24 cellular contexts compared by ENCODE assay signal in genomic region chr10:131196176-131196885, GRCh38.
DNase-seq lines count a peak whose midpoint lies in the region; ATAC-seq and TF ChIP-seq lines count a peak whose summit lies in the region.
"Had no signal": no experiment of that assay in that cellular context is flagged by ENCODE, and none has a peak within 500 bp of the region (broad histone marks: within the 10 kb centered on the region; RNA-seq: fewer than 3 reads in every experiment).

No MANE protein-coding gene starts in this region.

- DNase-seq in Right ventricle myocardium inferior (ENCODE audit: missing footprints) (peak; percentile 55), heart right ventricle (no peak), coronary artery (ENCODE audit: low spot score) (peak; percentile 64), left lobe of liver (ENCODE audit: low spot score) (peak; percentile 26), stomach (peak; percentile 17), DMS114 treated with DMSO at 0.1 percent for 48 hours (lab: John Stamatoyannopoulos, UW; ENCODE audit: unreplicated experiment) (no peak), G401 (ENCODE audit: low spot score) (no peak), breast epithelium (ENCODE audit: low spot score in 2 of 2) (no peak)
- DNase-seq: BE2C, COR-L47, DND-41, KG1, NCI-H1092 treated with DMSO at 0.1 percent for 48 hours, NCI-H146, NCI-H2029, NCI-H226, NCI-H510A treated with DMSO at 0.1 percent for 48 hours, NCI-H748 treated with DMSO at 0.1 percent for 48 hours, PC-9, RPMI8226, SIG-M5 had no signal

- no peaks in the 10 kb centered on the region for H3K4me1 ChIP-seq in heart right ventricle
- no peaks in the 10 kb centered on the region for H3K4me1 ChIP-seq in stomach
- no peaks in the 10 kb centered on the region for H3K4me1 ChIP-seq in breast epithelium
- H3K4me1 ChIP-seq: A549, BE2C had no signal

- H3K27me3 ChIP-seq in heart right ventricle = peaks cover 0 to 12% (median 7%) of the 10 kb centered on the region in 7 donors
- H3K27me3 ChIP-seq in stomach = peaks cover 0 to 12% (median 0%) of the 10 kb centered on the region in 3 donors
- H3K27me3 ChIP-seq in breast epithelium = no peaks in the 10 kb centered on the region
- H3K27me3 ChIP-seq: BE2C had no signal

- in situ Hi-C loops in G401 (cut with HindIII; ENCODE audit: low sequenced_read_pairs) = no loop called here

- 85 to 90% methylated on average over 18 of the region's 18 CpGs for WGBS in heart right ventricle, 2 donors
- WGBS in stomach, 5 donors = 80 to 92% (median 84%) methylated on average over 15 to 18 of the region's 18 CpGs

- ATAC-seq in Right ventricle myocardium inferior (no peak), heart right ventricle (no peak), left lobe of liver (no peak)
- ATAC-seq: A549, GM23338, HCT116 had no signal

- intact Hi-C loops in Right ventricle myocardium inferior (cut with DNase I) (no loop called here), heart right ventricle (cut with DNase I) (no loop called here), stomach (cut with DNase I; ENCODE audit: low total_unique reads) (no loop called here), breast epithelium (cut with DNase I; ENCODE audit: low total_unique reads) (no loop called here)

- H3K27ac ChIP-seq in heart right ventricle (no peak overlapping the region), coronary artery (no peak overlapping the region), stomach (no peak overlapping the region), breast epithelium (no peak overlapping the region)
- H3K27ac ChIP-seq: A549, PC-9 had no signal

- peaks cover 0 to 20% (median 7%) of the 10 kb centered on the region in 11 donors for H3K9me3 ChIP-seq in heart right ventricle
- peaks cover 0 to 11% (median 7%) of the 10 kb centered on the region in 4 donors for H3K9me3 ChIP-seq in stomach
- peaks cover 0 to 19% of the 10 kb centered on the region in 2 donors for H3K9me3 ChIP-seq in breast epithelium
- H3K9me3 ChIP-seq: A549, BE2C had no signal

- no peak for TF ChIP-seq POLR2A in stomach (IDR thresholded peaks at IDR 0.05)
- TF ChIP-seq POLR2A in breast epithelium (IDR thresholded peaks at IDR 0.05) = no peak

- TF ChIP-seq CTCF in heart right ventricle (IDR thresholded peaks at IDR 0.05) (no peak), coronary artery (IDR thresholded peaks at IDR 0.05) (no peak), stomach (IDR thresholded peaks at IDR 0.05) (no peak), breast epithelium (IDR thresholded peaks at IDR 0.05) (no peak)

- no peak overlapping the region for H3K4me3 ChIP-seq in heart right ventricle
- H3K4me3 ChIP-seq in coronary artery = no peak overlapping the region
- no peak overlapping the region for H3K4me3 ChIP-seq in stomach
- no peak overlapping the region for H3K4me3 ChIP-seq in breast epithelium
- H3K4me3 ChIP-seq: A549, GM23338, PC-9 had no signal

- TF ChIP-seq EP300 in stomach (IDR thresholded peaks at IDR 0.05) = no peak

- H3K36me3 ChIP-seq in heart right ventricle = no peaks in the 10 kb centered on the region
- H3K36me3 ChIP-seq in stomach = no peaks in the 10 kb centered on the region
- no peaks in the 10 kb centered on the region for H3K36me3 ChIP-seq in breast epithelium
- H3K36me3 ChIP-seq: BE2C had no signal

Comparison
In these comparisons a context has a peak if more than half of its experiments do, and no peak if none do; other contexts are left out.
1. DNase-seq: peak in Right ventricle myocardium inferior (single experiment), coronary artery (single experiment), left lobe of liver (single experiment) and stomach (single experiment); none in heart right ventricle (0 of 2), DMS114 treated with DMSO at 0.1 percent for 48 hours (single experiment), G401 (single experiment) and breast epithelium (0 of 2).